In the genomic region with DNA sequence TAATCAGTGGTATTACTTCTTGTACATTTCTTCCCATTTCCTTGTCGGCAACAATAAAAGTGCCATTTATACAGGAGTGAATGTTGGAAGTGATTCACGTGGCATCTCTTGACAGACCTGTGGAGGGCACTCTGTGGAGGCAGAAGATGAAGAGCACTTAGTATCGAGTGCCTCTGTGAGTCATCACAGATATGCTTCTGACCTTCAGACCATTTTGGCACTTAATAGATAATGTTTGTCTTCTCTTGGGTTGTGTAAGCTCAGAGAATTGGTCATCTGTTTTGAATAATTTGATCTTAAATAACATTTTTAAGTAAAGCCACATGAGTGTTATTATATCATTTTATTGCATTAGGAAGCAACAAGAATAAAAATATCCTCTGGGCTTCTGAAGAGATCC, we compare ENCODE assay signal across 1 cellular context.
TF ChIP-seq lines count a peak whose summit lies in the region.

No MANE protein-coding gene starts in this region.

TF ChIP-seq in GM23338, 12 proteins besides CTCF, POLR2A, EP300 and RAD21 (continued from another document):
- TF ChIP-seq, protein P1, sequence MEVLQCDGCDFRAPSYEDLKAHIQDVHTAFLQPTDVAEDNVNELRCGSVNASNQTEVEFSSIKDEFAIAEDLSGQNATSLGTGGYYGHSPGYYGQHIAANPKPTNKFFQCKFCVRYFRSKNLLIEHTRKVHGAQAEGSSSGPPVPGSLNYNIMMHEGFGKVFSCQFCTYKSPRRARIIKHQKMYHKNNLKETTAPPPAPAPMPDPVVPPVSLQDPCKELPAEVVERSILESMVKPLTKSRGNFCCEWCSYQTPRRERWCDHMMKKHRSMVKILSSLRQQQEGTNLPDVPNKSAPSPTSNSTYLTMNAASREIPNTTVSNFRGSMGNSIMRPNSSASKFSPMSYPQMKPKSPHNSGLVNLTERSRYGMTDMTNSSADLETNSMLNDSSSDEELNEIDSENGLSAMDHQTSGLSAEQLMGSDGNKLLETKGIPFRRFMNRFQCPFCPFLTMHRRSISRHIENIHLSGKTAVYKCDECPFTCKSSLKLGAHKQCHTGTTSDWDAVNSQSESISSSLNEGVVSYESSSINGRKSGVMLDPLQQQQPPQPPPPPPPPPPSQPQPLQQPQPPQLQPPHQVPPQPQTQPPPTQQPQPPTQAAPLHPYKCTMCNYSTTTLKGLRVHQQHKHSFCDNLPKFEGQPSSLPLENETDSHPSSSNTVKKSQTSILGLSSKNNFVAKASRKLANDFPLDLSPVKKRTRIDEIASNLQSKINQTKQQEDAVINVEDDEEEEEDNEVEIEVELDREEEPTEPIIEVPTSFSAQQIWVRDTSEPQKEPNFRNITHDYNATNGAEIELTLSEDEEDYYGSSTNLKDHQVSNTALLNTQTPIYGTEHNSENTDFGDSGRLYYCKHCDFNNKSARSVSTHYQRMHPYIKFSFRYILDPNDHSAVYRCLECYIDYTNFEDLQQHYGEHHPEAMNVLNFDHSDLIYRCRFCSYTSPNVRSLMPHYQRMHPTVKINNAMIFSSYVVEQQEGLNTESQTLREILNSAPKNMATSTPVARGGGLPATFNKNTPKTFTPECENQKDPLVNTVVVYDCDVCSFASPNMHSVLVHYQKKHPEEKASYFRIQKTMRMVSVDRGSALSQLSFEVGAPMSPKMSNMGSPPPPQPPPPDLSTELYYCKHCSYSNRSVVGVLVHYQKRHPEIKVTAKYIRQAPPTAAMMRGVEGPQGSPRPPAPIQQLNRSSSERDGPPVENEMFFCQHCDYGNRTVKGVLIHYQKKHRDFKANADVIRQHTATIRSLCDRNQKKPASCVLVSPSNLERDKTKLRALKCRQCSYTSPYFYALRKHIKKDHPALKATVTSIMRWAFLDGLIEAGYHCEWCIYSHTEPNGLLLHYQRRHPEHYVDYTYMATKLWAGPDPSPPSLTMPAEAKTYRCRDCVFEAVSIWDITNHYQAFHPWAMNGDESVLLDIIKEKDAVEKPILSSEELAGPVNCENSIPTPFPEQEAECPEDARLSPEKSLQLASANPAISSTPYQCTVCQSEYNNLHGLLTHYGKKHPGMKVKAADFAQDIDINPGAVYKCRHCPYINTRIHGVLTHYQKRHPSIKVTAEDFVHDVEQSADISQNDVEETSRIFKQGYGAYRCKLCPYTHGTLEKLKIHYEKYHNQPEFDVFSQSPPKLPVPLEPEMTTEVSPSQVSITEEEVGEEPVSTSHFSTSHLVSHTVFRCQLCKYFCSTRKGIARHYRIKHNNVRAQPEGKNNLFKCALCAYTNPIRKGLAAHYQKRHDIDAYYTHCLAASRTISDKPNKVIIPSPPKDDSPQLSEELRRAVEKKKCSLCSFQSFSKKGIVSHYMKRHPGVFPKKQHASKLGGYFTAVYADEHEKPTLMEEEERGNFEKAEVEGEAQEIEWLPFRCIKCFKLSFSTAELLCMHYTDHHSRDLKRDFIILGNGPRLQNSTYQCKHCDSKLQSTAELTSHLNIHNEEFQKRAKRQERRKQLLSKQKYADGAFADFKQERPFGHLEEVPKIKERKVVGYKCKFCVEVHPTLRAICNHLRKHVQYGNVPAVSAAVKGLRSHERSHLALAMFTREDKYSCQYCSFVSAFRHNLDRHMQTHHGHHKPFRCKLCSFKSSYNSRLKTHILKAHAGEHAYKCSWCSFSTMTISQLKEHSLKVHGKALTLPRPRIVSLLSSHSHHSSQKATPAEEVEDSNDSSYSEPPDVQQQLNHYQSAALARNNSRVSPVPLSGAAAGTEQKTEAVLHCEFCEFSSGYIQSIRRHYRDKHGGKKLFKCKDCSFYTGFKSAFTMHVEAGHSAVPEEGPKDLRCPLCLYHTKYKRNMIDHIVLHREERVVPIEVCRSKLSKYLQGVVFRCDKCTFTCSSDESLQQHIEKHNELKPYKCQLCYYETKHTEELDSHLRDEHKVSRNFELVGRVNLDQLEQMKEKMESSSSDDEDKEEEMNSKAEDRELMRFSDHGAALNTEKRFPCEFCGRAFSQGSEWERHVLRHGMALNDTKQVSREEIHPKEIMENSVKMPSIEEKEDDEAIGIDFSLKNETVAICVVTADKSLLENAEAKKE (CRISPR knock-in tag; IDR thresholded peaks at IDR 0.05): no peak
